Comparison of ENCODE assay signal across 13 cellular contexts in the genomic region with DNA sequence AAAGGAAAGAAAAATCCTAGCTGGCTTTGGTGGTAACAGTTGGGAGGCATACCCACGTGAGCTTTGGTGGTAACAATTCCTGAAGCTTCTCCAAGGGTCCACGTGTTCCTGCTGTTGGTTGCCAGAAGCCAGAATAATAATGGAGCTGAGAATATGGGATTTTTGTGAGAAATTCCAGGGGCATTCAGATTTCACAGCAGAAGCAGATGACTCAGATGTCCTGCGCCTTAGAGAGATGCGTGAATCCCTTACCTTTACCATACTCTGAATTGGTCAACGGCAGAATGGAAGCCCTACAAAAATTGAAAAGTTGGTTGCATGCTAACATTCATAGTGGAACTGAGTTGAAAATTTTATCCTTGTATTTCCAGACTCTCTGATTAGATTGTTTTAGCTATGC. TPM values are rescaled to one million over a fixed set of nuclear protein-coding genes. Genes with fewer than 3 reads are reported as not detected.
DNase-seq lines count a peak whose midpoint lies in the region; ATAC-seq and TF ChIP-seq lines count a peak whose summit lies in the region.
"Had no signal": no experiment of that assay in that cellular context is flagged by ENCODE, and none has a peak within 500 bp of the region (broad histone marks: within the 10 kb centered on the region; RNA-seq: fewer than 3 reads in every experiment).

No MANE protein-coding gene starts in this region.

- no peak overlapping the region for H4K8ac ChIP-seq in trophoblast cell (ENCODE audit: low read depth, low read length)

- no peak overlapping the region for H3K4ac ChIP-seq in trophoblast cell (ENCODE audit: low read depth, low read length)

- no peaks in the 10 kb centered on the region for H3K79me2 ChIP-seq in trophoblast cell (ENCODE audit: control insufficient read depth, insufficient read depth, low read length, poor library complexity)

- no peak overlapping the region for H4K91ac ChIP-seq in trophoblast cell (ENCODE audit: low read depth, low read length)

- no peak overlapping the region for H3K4me2 ChIP-seq in trophoblast cell (ENCODE audit: low read length)

- peaks cover 72% of the 10 kb centered on the region for H3K4me1 Mint-ChIP-seq in activated T-cell treated with anti-CD3 and anti-CD28 coated beads, Interleukin-2, amount 50 U/mL, for 24 hours (ENCODE audit: low read depth)
- peaks cover 88% of the 10 kb centered on the region for H3K4me1 Mint-ChIP-seq in activated naive CD8-positive, alpha-beta T cell treated with anti-CD3 and anti-CD28 coated beads, Interleukin-2, amount 50 U/mL, for 24 hours

- peak overlapping the region; percentile 2 for H3K4me3 Mint-ChIP-seq in activated T-cell treated with anti-CD3 and anti-CD28 coated beads, Interleukin-2, amount 50 U/mL, for 24 hours
- peak overlapping the region; percentile 52 for H3K4me3 Mint-ChIP-seq in activated naive CD8-positive, alpha-beta T cell treated with anti-CD3 and anti-CD28 coated beads, Interleukin-2, amount 50 U/mL, for 24 hours

- no peak overlapping the region for H2AFZ ChIP-seq in trophoblast cell (ENCODE audit: insufficient read depth, low read length, poor library complexity)

- H3K9ac ChIP-seq in trophoblast cell (ENCODE audit: low read length): no peak overlapping the region

- no peaks in the 10 kb centered on the region for H3K27me3 ChIP-seq in trophoblast cell (ENCODE audit: insufficient read depth, low read length)
- no peaks in the 10 kb centered on the region for H3K27me3 ChIP-seq in A673 (replicated peaks; ENCODE audit: insufficient read depth, low read depth, low read length, poor library complexity)
- H3K27me3 ChIP-seq: right atrium auricular region had no signal

- H4K12ac ChIP-seq in trophoblast cell (ENCODE audit: low read depth, low read length): no peak overlapping the region

- no peaks in the 10 kb centered on the region for H3K9me3 Mint-ChIP-seq in activated T-cell treated with anti-CD3 and anti-CD28 coated beads, Interleukin-2, amount 50 U/mL, for 24 hours
- H3K9me3 Mint-ChIP-seq in activated naive CD8-positive, alpha-beta T cell treated with anti-CD3 and anti-CD28 coated beads, Interleukin-2, amount 50 U/mL, for 24 hours: peaks cover 7% of the 10 kb centered on the region

- no peak for TF ChIP-seq CTCF in A673 (conservative IDR thresholded peaks at IDR 0.05; ENCODE audit: low read depth, low read length)

- no peak overlapping the region for H3K14ac ChIP-seq in trophoblast cell (ENCODE audit: low read length)

- no peak overlapping the region for H2BK12ac ChIP-seq in trophoblast cell (ENCODE audit: low read length)

- WGBS in trophoblast cell (ENCODE audit: extremely low coverage, insufficient coverage, insufficient read length): no CpG with 5 or more reads among the region's 5 CpGs

- no peak overlapping the region for H2AK5ac ChIP-seq in trophoblast cell (ENCODE audit: low read length)

- peaks cover 4% of the 10 kb centered on the region for H3K36me3 Mint-ChIP-seq in activated T-cell treated with anti-CD3 and anti-CD28 coated beads, Interleukin-2, amount 50 U/mL, for 24 hours (ENCODE audit: low read depth)
- peaks cover 37% of the 10 kb centered on the region for H3K36me3 Mint-ChIP-seq in activated naive CD8-positive, alpha-beta T cell treated with anti-CD3 and anti-CD28 coated beads, Interleukin-2, amount 50 U/mL, for 24 hours (ENCODE audit: low read depth)

- H3K4me3 ChIP-seq in trophoblast cell (ENCODE audit: low read depth, low read length): no peak overlapping the region
- no peak overlapping the region for H3K4me3 ChIP-seq in A673 (ENCODE audit: low read depth, low read length, poor library complexity, severe bottlenecking)
- H3K4me3 ChIP-seq: HAP-1, right atrium auricular region had no signal

- H3K27me3 Mint-ChIP-seq in activated T-cell treated with anti-CD3 and anti-CD28 coated beads, Interleukin-2, amount 50 U/mL, for 24 hours: peaks cover 19% of the 10 kb centered on the region
- H3K27me3 Mint-ChIP-seq in activated naive CD8-positive, alpha-beta T cell treated with anti-CD3 and anti-CD28 coated beads, Interleukin-2, amount 50 U/mL, for 24 hours: no peaks in the 10 kb centered on the region

- no peak overlapping the region for H2BK120ac ChIP-seq in trophoblast cell (ENCODE audit: insufficient read depth, low read length, poor library complexity)

- DNase-seq in activated T-cell treated with anti-CD3 and anti-CD28 coated beads, Interleukin-2, amount 50 U/mL, for 24 hours: no peak
- no peak for DNase-seq in activated T-cell treated with anti-CD3 and anti-CD28 coated beads, Interleukin-2, amount 50 U/mL, for 48 hours
- DNase-seq in HS-5 (ENCODE audit: low read depth) (peak; percentile 3), trophoblast cell (peak; percentile 7 to 65), A673 (ENCODE audit: low spot score) (no peak), NCI-H2107 treated with DMSO at 0.1 percent for 48 hours (lab: John Stamatoyannopoulos, UW; ENCODE audit: unreplicated experiment) (no peak)
- DNase-seq in activated naive CD8-positive, alpha-beta T cell treated with anti-CD3 and anti-CD28 coated beads, Interleukin-2, amount 50 U/mL, for 24 hours: no peak
- DNase-seq: glutamatergic neuron, NCI-H187 treated with DMSO at 0.1 percent for 48 hours, NCI-H446 treated with DMSO at 0.1 percent for 48 hours had no signal

- POLR2A ChIA-PET in A673 (lab: Charles Lee; ENCODE audit: low non-redundant PET): no interaction called here

- no peak overlapping the region for H3K23ac ChIP-seq in trophoblast cell (ENCODE audit: low read length)

- peak overlapping the region; percentile 90 for H3K27ac Mint-ChIP-seq in activated T-cell treated with anti-CD3 and anti-CD28 coated beads, Interleukin-2, amount 50 U/mL, for 24 hours
- peak overlapping the region; percentile 99 for H3K27ac Mint-ChIP-seq in activated naive CD8-positive, alpha-beta T cell treated with anti-CD3 and anti-CD28 coated beads, Interleukin-2, amount 50 U/mL, for 24 hours

- H3K36me3 ChIP-seq in trophoblast cell (ENCODE audit: control insufficient read depth in 1 of 2, insufficient read depth in 2 of 2, low read length in 2 of 2) (no peaks in the 10 kb centered on the region), A673 (ENCODE audit: insufficient read depth, low read length, poor library complexity, severe bottlenecking) (no peaks in the 10 kb centered on the region)
- H3K36me3 ChIP-seq: HAP-1, right atrium auricular region had no signal

- CTCF ChIA-PET in A673 (lab: Charles Lee): no interaction called here

- no peak overlapping the region for H3K27ac ChIP-seq in trophoblast cell (ENCODE audit: low read depth, low read length)
- no peak overlapping the region for H3K27ac ChIP-seq in A673 (ENCODE audit: low read depth, low read length, poor library complexity, severe bottlenecking)
- H3K27ac ChIP-seq: right atrium auricular region had no signal

- BruUV-seq in A673 (replicated peaks; lab: Mats Ljungman, UMichigan): no TSS peak

- no peaks in the 10 kb centered on the region for H3K79me1 ChIP-seq in trophoblast cell (ENCODE audit: low read length)

- intact Hi-C loops in A673 (cut with micrococcal nuclease; ENCODE audit: unreplicated experiment): no loop called here

- ATAC-seq in activated naive CD8-positive, alpha-beta T cell treated with anti-CD3 and anti-CD28 coated beads, Interleukin-2, amount 50 U/mL, for 24 hours: no peak
- no peak for ATAC-seq in GM19395 (IDR thresholded peaks at IDR 0.05; ENCODE audit: unreplicated experiment)

- H3K18ac ChIP-seq in trophoblast cell (ENCODE audit: low read length): no peak overlapping the region

- no peak overlapping the region for H2BK5ac ChIP-seq in trophoblast cell (ENCODE audit: low read depth, low read length, poor library complexity)

- no peaks in the 10 kb centered on the region for H3K9me3 ChIP-seq in trophoblast cell (ENCODE audit: insufficient read depth, low read depth, low read length)
- no peaks in the 10 kb centered on the region for H3K9me3 ChIP-seq in A673 (ENCODE audit: low read depth, low read length, poor library complexity, severe bottlenecking)
- H3K9me3 ChIP-seq: HAP-1, right atrium auricular region had no signal

- peaks cover 0 to 3% of the 10 kb centered on the region in 2 experiments for H3K4me1 ChIP-seq in trophoblast cell (ENCODE audit: control insufficient read depth in 1 of 2, insufficient read depth in 2 of 2, low read length in 2 of 2)
- no peaks in the 10 kb centered on the region for H3K4me1 ChIP-seq in A673 (ENCODE audit: insufficient read depth, low read length, poor library complexity, severe bottlenecking)
- H3K4me1 ChIP-seq: HAP-1, right atrium auricular region had no signal

RNA-seq across cellular contexts. Expression of gene PHEX, which starts 28.8 kb away (rescaled TPM):
- 0.22 and 0.41 TPM in 2 replicates for polyA plus RNA-seq in trophoblast cell (2013)
- total RNA-seq in A673 (2021): 0.37 and 0.43 TPM in 2 replicates
- total RNA-seq: right atrium auricular region had no signal

Comparison
In these comparisons a context has a peak if more than half of its experiments do, and no peak if none do; other contexts are left out.
1. DNase-seq: peak in HS-5 (single experiment) and trophoblast cell (2 of 2); none in activated T-cell treated with anti-CD3 and anti-CD28 coated beads, Interleukin-2, amount 50 U/mL, for 24 hours (single experiment), activated T-cell treated with anti-CD3 and anti-CD28 coated beads, Interleukin-2, amount 50 U/mL, for 48 hours (0 of 2), activated naive CD8-positive, alpha-beta T cell treated with anti-CD3 and anti-CD28 coated beads, Interleukin-2, amount 50 U/mL, for 24 hours (single experiment), A673 (single experiment) and NCI-H2107 treated with DMSO at 0.1 percent for 48 hours (single experiment).